14 cellular contexts compared by ENCODE assay signal in genomic region chr5:78971998-78972397, GRCh38.
"Had no signal": no experiment of that assay in that cellular context is flagged by ENCODE, and none has a peak within 500 bp of the region (broad histone marks: within the 10 kb centered on the region; RNA-seq: fewer than 3 reads in every experiment).

No MANE protein-coding gene starts in this region.

- H3K27ac ChIP-seq: breast epithelium, gastrocnemius medialis, neutrophil, prostate gland had no signal

- H3K9me3 ChIP-seq: breast epithelium, gastrocnemius medialis, neutrophil, prostate gland had no signal

- DNase-seq: activated CD4-positive, alpha-beta T cell treated with anti-CD3 and anti-CD28 coated beads, Interleukin-2, amount 50 U/mL, for 4 hours; activated CD4-positive, CD25-positive, alpha-beta regulatory T cell treated with anti-CD3 and anti-CD28 coated beads, Interleukin-2, amount 50 U/mL, for 72 hours; activated effector memory CD4-positive, alpha-beta T cell treated with anti-CD3 and anti-CD28 coated beads, Interleukin-2, amount 50 U/mL, for 16 hours; activated T-cell treated with anti-CD3 and anti-CD28 coated beads, Interleukin-2, amount 50 U/mL, for 24 hours; gastrocnemius medialis; naive B cell; stimulated activated CD4-positive, alpha-beta T cell treated with anti-CD3 and anti-CD28 coated beads, Interleukin-12 subunit alpha, Interleukin-12 subunit beta, amount 100 ng/mL, for 4 hours; stimulated activated naive CD4-positive, alpha-beta T cell; SW 1271; trophoblast cell had no signal

- H3K4me3 ChIP-seq: breast epithelium, prostate gland had no signal

- H3K4me3 Mint-ChIP-seq: activated naive CD8-positive, alpha-beta T cell; activated T-cell treated with anti-CD3 and anti-CD28 coated beads, Interleukin-2, amount 50 U/mL, for 24 hours had no signal

- H3K4me1 ChIP-seq: breast epithelium, prostate gland had no signal

- H3K27me3 ChIP-seq: breast epithelium, gastrocnemius medialis, neutrophil had no signal

- ATAC-seq: gastrocnemius medialis had no signal

- H3K27ac Mint-ChIP-seq: activated naive CD8-positive, alpha-beta T cell; activated T-cell treated with anti-CD3 and anti-CD28 coated beads, Interleukin-2, amount 50 U/mL, for 24 hours; naive B cell had no signal

- H3K9me3 Mint-ChIP-seq: activated T-cell treated with anti-CD3 and anti-CD28 coated beads, Interleukin-2, amount 50 U/mL, for 24 hours; naive B cell had no signal

- H3K27me3 Mint-ChIP-seq: activated naive CD8-positive, alpha-beta T cell; activated T-cell treated with anti-CD3 and anti-CD28 coated beads, Interleukin-2, amount 50 U/mL, for 24 hours; naive B cell had no signal

- H3K36me3 ChIP-seq: breast epithelium, gastrocnemius medialis, prostate gland had no signal

- H3K36me3 Mint-ChIP-seq: naive B cell had no signal
